22 cellular contexts compared by ENCODE assay signal in the genomic region with DNA sequence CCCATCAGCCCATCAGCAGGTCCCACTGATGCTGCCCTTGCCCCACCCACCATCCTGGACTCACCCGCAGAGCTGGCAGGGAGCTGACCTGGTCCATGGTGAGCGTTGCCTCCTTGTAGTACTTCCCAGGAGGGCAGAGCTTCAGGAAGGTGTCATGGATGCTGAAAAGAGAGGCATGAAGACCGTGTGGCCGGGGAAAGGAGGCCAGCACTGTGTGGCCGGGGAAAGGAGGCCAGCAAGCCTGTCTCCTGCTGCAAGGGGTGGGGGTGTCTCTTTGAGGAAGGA. TPM values are rescaled to one million over a fixed set of nuclear protein-coding genes. Genes with fewer than 3 reads are reported as not detected.
DNase-seq lines count a peak whose midpoint lies in the region; ATAC-seq and TF ChIP-seq lines count a peak whose summit lies in the region.
"Had no signal": no experiment of that assay in that cellular context is flagged by ENCODE, and none has a peak within 500 bp of the region (broad histone marks: within the 10 kb centered on the region; RNA-seq: fewer than 3 reads in every experiment).

No MANE protein-coding gene starts in this region.

- no peak overlapping the region for H3K9ac ChIP-seq in neural progenitor cell
- H3K9ac ChIP-seq: BLaER1 treated with 17β-estradiol and CSF1 and Interleukin-3, amounts not matched to agents 10 nM and 100 nM had no signal

- TF ChIP-seq CTCF in WERI-Rb-1 (IDR thresholded peaks at IDR 0.05; ENCODE audit: low read depth, low read length) (no peak), lower lobe of right lung (IDR thresholded peaks at IDR 0.05) (no peak), neural progenitor cell (IDR thresholded peaks at IDR 0.05) (no peak), upper lobe of right lung (IDR thresholded peaks at IDR 0.05) (no peak)

- peaks cover 19% of the 10 kb centered on the region for H3K4me1 Mint-ChIP-seq in neural progenitor cell
- H3K4me1 Mint-ChIP-seq: B cell; CD8-positive, alpha-beta memory T cell had no signal

- H4K20me1 ChIP-seq in neural progenitor cell (ENCODE audit: low read depth) = no peaks in the 10 kb centered on the region
- H4K20me1 ChIP-seq: BLaER1 treated with 17β-estradiol and CSF1 and Interleukin-3, amounts not matched to agents 10 nM and 100 nM had no signal

- H3K9me3 Mint-ChIP-seq in neural progenitor cell = peaks cover 6% of the 10 kb centered on the region
- H3K9me3 Mint-ChIP-seq: CD4-positive, CD25-positive, alpha-beta regulatory T cell; CD8-positive, alpha-beta memory T cell; GM23338; HFFc6 had no signal

- intact Hi-C loops in lower lobe of right lung (cut with DNase I) (no loop called here), upper lobe of right lung (cut with DNase I) (no loop called here)

- peak overlapping the region; percentile 50 for H3K27ac Mint-ChIP-seq in neural progenitor cell
- H3K27ac Mint-ChIP-seq: B cell; CD4-positive, CD25-positive, alpha-beta regulatory T cell; CD8-positive, alpha-beta memory T cell; GM23338; HFFc6 had no signal

- DNase-seq in WERI-Rb-1 (no peak), lower lobe of right lung (peak; percentile 24), neural progenitor cell (ENCODE audit: low spot score) (no peak), upper lobe of right lung (peak; percentile 21)
- DNase-seq in effector memory CD4-positive, alpha-beta T cell = no peak
- DNase-seq in stimulated activated CD4-positive, alpha-beta T cell treated with anti-CD3 and anti-CD28 coated beads, Interleukin-1b, Interleukin-23, amount 100 ng/mL, for 48 hours = no peak
- DNase-seq: Caco-2; CD4-positive, CD25-positive, alpha-beta regulatory T cell; DMS153; DMS79; GDM1; H7; HFFc6; IMR-90 had no signal

- H3K36me3 Mint-ChIP-seq in neural progenitor cell = no peaks in the 10 kb centered on the region
- H3K36me3 Mint-ChIP-seq: CD4-positive, CD25-positive, alpha-beta regulatory T cell; CD8-positive, alpha-beta memory T cell had no signal

- peak overlapping the region; percentile 33 for H3K4me3 Mint-ChIP-seq in neural progenitor cell
- H3K4me3 Mint-ChIP-seq: B cell; CD4-positive, CD25-positive, alpha-beta regulatory T cell; CD8-positive, alpha-beta memory T cell; GM23338; HFFc6 had no signal

- no peak overlapping the region for H3K4me2 ChIP-seq in neural progenitor cell
- H3K4me2 ChIP-seq: BLaER1 treated with 17β-estradiol and CSF1 and Interleukin-3, amounts not matched to agents 10 nM and 100 nM; GM23338 had no signal

- H2AFZ ChIP-seq in neural progenitor cell (replicated peaks) = no peak overlapping the region
- H2AFZ ChIP-seq: GM23338 had no signal

- no peaks in the 10 kb centered on the region for H3K27me3 ChIP-seq in WERI-Rb-1 (ENCODE audit: insufficient read depth, low read depth, severe bottlenecking)
- no peaks in the 10 kb centered on the region for H3K27me3 ChIP-seq in lower lobe of right lung (ENCODE audit: low read depth)
- H3K27me3 ChIP-seq in neural progenitor cell = no peaks in the 10 kb centered on the region
- no peaks in the 10 kb centered on the region for H3K27me3 ChIP-seq in upper lobe of right lung
- no peaks in the 10 kb centered on the region for H3K27me3 ChIP-seq in effector memory CD4-positive, alpha-beta T cell (replicated peaks; ENCODE audit: control insufficient read depth, insufficient read depth, low read length, poor library complexity, severe bottlenecking)
- H3K27me3 ChIP-seq: BLaER1 treated with 17β-estradiol and CSF1 and Interleukin-3, amounts not matched to agents 10 nM and 100 nM had no signal

- H3K79me2 ChIP-seq in neural progenitor cell (ENCODE audit: low read depth) = no peaks in the 10 kb centered on the region

- H3K36me3 ChIP-seq in WERI-Rb-1 = no peaks in the 10 kb centered on the region
- H3K36me3 ChIP-seq in lower lobe of right lung = no peaks in the 10 kb centered on the region
- H3K36me3 ChIP-seq in neural progenitor cell = no peaks in the 10 kb centered on the region
- H3K36me3 ChIP-seq in upper lobe of right lung = no peaks in the 10 kb centered on the region
- H3K36me3 ChIP-seq in effector memory CD4-positive, alpha-beta T cell (ENCODE audit: control insufficient read depth, insufficient read depth, low read length) = no peaks in the 10 kb centered on the region
- H3K36me3 ChIP-seq: BLaER1 treated with 17β-estradiol and CSF1 and Interleukin-3, amounts not matched to agents 10 nM and 100 nM had no signal

- H3K27ac ChIP-seq in WERI-Rb-1 = peak overlapping the region; percentile 28
- no peak overlapping the region for H3K27ac ChIP-seq in lower lobe of right lung
- no peak overlapping the region for H3K27ac ChIP-seq in neural progenitor cell
- no peak overlapping the region for H3K27ac ChIP-seq in upper lobe of right lung
- no peak overlapping the region for H3K27ac ChIP-seq in effector memory CD4-positive, alpha-beta T cell (ENCODE audit: insufficient read depth, low read length, poor library complexity, severe bottlenecking)
- H3K27ac ChIP-seq: BLaER1 treated with 17β-estradiol and CSF1 and Interleukin-3, amounts not matched to agents 10 nM and 100 nM had no signal

- H3K9me3 ChIP-seq in WERI-Rb-1 (ENCODE audit: severe bottlenecking) (peaks cover 3% of the 10 kb centered on the region), lower lobe of right lung (no peaks in the 10 kb centered on the region), neural progenitor cell (ENCODE audit: low read depth) (no peaks in the 10 kb centered on the region), upper lobe of right lung (no peaks in the 10 kb centered on the region)
- no peaks in the 10 kb centered on the region for H3K9me3 ChIP-seq in effector memory CD4-positive, alpha-beta T cell (ENCODE audit: control insufficient read depth, low read length)
- H3K9me3 ChIP-seq: Caco-2 had no signal

- peaks cover 14% of the 10 kb centered on the region for H3K27me3 Mint-ChIP-seq in neural progenitor cell (ENCODE audit: insufficient read depth, low read depth)

- H3F3A ChIP-seq in neural progenitor cell (ENCODE audit: low read depth) = no peaks in the 10 kb centered on the region

- ATAC-seq in lower lobe of right lung (no peak), upper lobe of right lung (no peak), HG03039 (IDR thresholded peaks at IDR 0.05; ENCODE audit: unreplicated experiment) (no peak)
- ATAC-seq: GM23338, HCT116 had no signal

- peaks cover 8% of the 10 kb centered on the region for H3K4me1 ChIP-seq in lower lobe of right lung
- peaks cover 10% of the 10 kb centered on the region for H3K4me1 ChIP-seq in neural progenitor cell
- H3K4me1 ChIP-seq in upper lobe of right lung = no peaks in the 10 kb centered on the region
- H3K4me1 ChIP-seq in effector memory CD4-positive, alpha-beta T cell (ENCODE audit: control insufficient read depth, insufficient read depth, low read length, poor library complexity, severe bottlenecking) = no peaks in the 10 kb centered on the region

- no peak overlapping the region for H3K4me3 ChIP-seq in WERI-Rb-1 (ENCODE audit: low read depth, low read length)
- H3K4me3 ChIP-seq in lower lobe of right lung = no peak overlapping the region
- H3K4me3 ChIP-seq in neural progenitor cell = no peak overlapping the region
- no peak overlapping the region for H3K4me3 ChIP-seq in upper lobe of right lung
- no peak overlapping the region for H3K4me3 ChIP-seq in effector memory CD4-positive, alpha-beta T cell (ENCODE audit: insufficient read depth, low read depth, low read length, poor library complexity, severe bottlenecking)
- H3K4me3 ChIP-seq: BLaER1 treated with 17β-estradiol and CSF1 and Interleukin-3, amounts not matched to agents 10 nM and 100 nM; GM23338 had no signal

RNA-seq across cellular contexts. Expression of a gene that starts 11.9 kb away (rescaled TPM):
- total RNA-seq in lower lobe of right lung (not detected), neural progenitor cell (ENCODE audit: low replicate concordance) (not detected in 2 replicates), upper lobe of right lung (not detected)
- total RNA-seq: A172; B cell; Caco-2; CD4-positive, CD25-positive, alpha-beta regulatory T cell; CD8-positive, alpha-beta memory T cell; Daoy; GM23338; H7; HFFc6; IMR-90 had no signal

Comparison
In these comparisons a context has a peak if more than half of its experiments do, and no peak if none do; other contexts are left out.
1. DNase-seq: peak in lower lobe of right lung (single experiment) and upper lobe of right lung (single experiment); none in WERI-Rb-1 (single experiment), neural progenitor cell (single experiment), effector memory CD4-positive, alpha-beta T cell (0 of 3) and stimulated activated CD4-positive, alpha-beta T cell treated with anti-CD3 and anti-CD28 coated beads, Interleukin-1b, Interleukin-23, amount 100 ng/mL, for 48 hours (single experiment).